30 cellular contexts compared by ENCODE assay signal in the genomic region with DNA sequence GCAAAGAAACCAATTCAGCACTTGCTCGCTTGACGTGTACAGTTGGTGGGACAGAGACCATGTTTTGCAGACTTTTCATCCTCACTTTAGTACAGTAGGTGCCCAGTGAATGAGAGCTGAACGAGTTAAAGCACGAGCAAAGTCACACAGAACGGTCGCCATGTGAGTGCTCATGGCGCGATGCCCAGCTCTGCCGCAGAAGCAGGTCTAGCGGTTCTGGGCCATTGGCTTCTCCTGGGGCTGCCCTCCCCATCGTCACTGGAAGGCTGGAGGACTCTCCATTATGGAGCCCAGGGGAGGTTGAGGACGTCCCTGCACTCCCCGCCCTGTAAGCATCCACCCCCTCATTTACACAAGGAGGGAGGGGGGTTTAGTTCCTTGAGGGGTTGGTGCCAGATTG.
"Had no signal": no experiment of that assay in that cellular context is flagged by ENCODE, and none has a peak within 500 bp of the region (broad histone marks: within the 10 kb centered on the region; RNA-seq: fewer than 3 reads in every experiment).

No MANE protein-coding gene starts in this region.

- H3K27ac Mint-ChIP-seq: activated CD4-positive, alpha-beta T cell treated with anti-CD3 and anti-CD28 coated beads, Interleukin-2, amount 10 ng/mL, durations not matched to agents 7 days and 5 days; activated CD8-positive, alpha-beta memory T cell treated with anti-CD3 and anti-CD28 coated beads, Interleukin-2, amount 10 ng/mL, durations not matched to agents 7 days and 5 days; activated CD8-positive, alpha-beta T cell treated with anti-CD3 and anti-CD28 coated beads for 36 hours; activated naive CD4-positive, alpha-beta T cell treated with anti-CD3 and anti-CD28 coated beads, Interleukin-2, amount 50 U/mL, for 72 hours; memory B cell; nephron progenitor cell had no signal

- H3K4me3 ChIP-seq: esophagus muscularis mucosa, hepatocyte, mucosa of descending colon, sigmoid colon, smooth muscle cell, testis, upper lobe of left lung had no signal

- DNase-seq: activated CD4-positive, alpha-beta T cell treated with anti-CD3 and anti-CD28 coated beads, Interleukin-2, amount 10 ng/mL, durations not matched to agents 7 days and 5 days; activated CD4-positive, CD25-positive, alpha-beta regulatory T cell treated with anti-CD3 and anti-CD28 coated beads, Interleukin-2, amount 50 U/mL, for 72 hours; activated CD8-positive, alpha-beta memory T cell treated with anti-CD3 and anti-CD28 coated beads, Interleukin-2, amount 10 ng/mL, durations not matched to agents 7 days and 5 days; activated CD8-positive, alpha-beta T cell treated with anti-CD3 and anti-CD28 coated beads for 36 hours; activated T-cell treated with anti-CD3 and anti-CD28 coated beads for 4 hours; aorta; brain microvascular endothelial cell; central memory CD4-positive, alpha-beta T cell; effector memory CD4-positive, alpha-beta T cell; glutamatergic neuron; left colon; mucosa of descending colon; nephron progenitor cell; sigmoid colon; stimulated activated CD4-positive, alpha-beta T cell treated with anti-CD3 and anti-CD28 coated beads, Interleukin-2, amount 100 ng/mL, for 48 hours; stimulated activated naive CD4-positive, alpha-beta T cell; T-helper 1 cell; testis; WERI-Rb-1 had no signal

- H3K27me3 ChIP-seq: brain microvascular endothelial cell, esophagus muscularis mucosa, hepatocyte, sigmoid colon, testis, upper lobe of left lung had no signal

- H3K4me3 Mint-ChIP-seq: activated CD4-positive, alpha-beta T cell treated with anti-CD3 and anti-CD28 coated beads, Interleukin-2, amount 10 ng/mL, durations not matched to agents 7 days and 5 days; activated CD8-positive, alpha-beta memory T cell treated with anti-CD3 and anti-CD28 coated beads, Interleukin-2, amount 10 ng/mL, durations not matched to agents 7 days and 5 days; activated CD8-positive, alpha-beta T cell treated with anti-CD3 and anti-CD28 coated beads for 36 hours; memory B cell; nephron progenitor cell had no signal

- H3K9me3 ChIP-seq: esophagus muscularis mucosa, mucosa of descending colon, sigmoid colon, testis, upper lobe of left lung had no signal

- ATAC-seq: activated CD8-positive, alpha-beta memory T cell treated with anti-CD3 and anti-CD28 coated beads, Interleukin-2, amount 10 ng/mL, durations not matched to agents 7 days and 5 days; activated CD8-positive, alpha-beta T cell treated with anti-CD3 and anti-CD28 coated beads for 36 hours; activated naive CD4-positive, alpha-beta T cell treated with anti-CD3 and anti-CD28 coated beads, Interleukin-2, amount 50 U/mL, for 72 hours; left colon; mucosa of descending colon had no signal

- H3K27ac ChIP-seq: brain microvascular endothelial cell, esophagus muscularis mucosa, hepatocyte, parathyroid adenoma, sigmoid colon, testis, upper lobe of left lung, WERI-Rb-1 had no signal

- H3K36me3 Mint-ChIP-seq: activated CD8-positive, alpha-beta memory T cell treated with anti-CD3 and anti-CD28 coated beads, Interleukin-2, amount 10 ng/mL, durations not matched to agents 7 days and 5 days had no signal

- H3K4me1 ChIP-seq: parathyroid adenoma, sigmoid colon, testis, upper lobe of left lung had no signal

- FAIRE-seq: colon, endothelial cell of umbilical vein, frontal cortex, TTC549 had no signal

- H3K9ac ChIP-seq: parathyroid adenoma had no signal

- H3K4me1 Mint-ChIP-seq: activated CD4-positive, alpha-beta T cell treated with anti-CD3 and anti-CD28 coated beads, Interleukin-2, amount 10 ng/mL, durations not matched to agents 7 days and 5 days; activated CD8-positive, alpha-beta memory T cell treated with anti-CD3 and anti-CD28 coated beads, Interleukin-2, amount 10 ng/mL, durations not matched to agents 7 days and 5 days had no signal

- H3K9me3 Mint-ChIP-seq: activated CD8-positive, alpha-beta T cell treated with anti-CD3 and anti-CD28 coated beads for 36 hours had no signal

- H3K36me3 ChIP-seq: brain microvascular endothelial cell, esophagus muscularis mucosa, sigmoid colon, upper lobe of left lung, WERI-Rb-1 had no signal
